ENCODE assay signal across 8 cellular contexts in genomic region chr12:76031414-76032042, GRCh38. TPM values are rescaled to one million over a fixed set of nuclear protein-coding genes. Genes with fewer than 3 reads are reported as not detected.
DNase-seq lines count a peak whose midpoint lies in the region; ATAC-seq and TF ChIP-seq lines count a peak whose summit lies in the region.

TSS of gene PHLDA1 (minus strand) at chr12:76031776.

- H3K4me1 ChIP-seq in BE2C: no peaks in the 10 kb centered on the region

- H3K36me3 ChIP-seq in BE2C: no peaks in the 10 kb centered on the region

- no peaks in the 10 kb centered on the region for H3K27me3 ChIP-seq in BE2C

- no peaks in the 10 kb centered on the region for H3K9me3 ChIP-seq in BE2C

- TF ChIP-seq CTCF in BE2C (IDR thresholded peaks at IDR 0.05; ENCODE audit: low read depth, low read length): peak; percentile 67
- peak; percentile 62 for TF ChIP-seq CTCF in choroid plexus epithelial cell (conservative IDR thresholded peaks at IDR 0.05; ENCODE audit: low read depth, low read length)

- peak; percentile 89 for ATAC-seq in HG03439 (IDR thresholded peaks at IDR 0.05; ENCODE audit: unreplicated experiment)

- H3K4me3 ChIP-seq in BE2C (ENCODE audit: low read depth, low read length) (peak within 1 kb of the TSS; percentile 69), choroid plexus epithelial cell (ENCODE audit: low read depth, low read length) (peak within 1 kb of the TSS; percentile 97)

- peak; percentile 98 for TF ChIP-seq POLR2A in GM19193 (IDR thresholded peaks at IDR 0.05; ENCODE audit: extremely low read depth, insufficient read depth, insufficient read length)

- DNase-seq in BE2C (peak; percentile 97), NCI-H510A (lab: John Stamatoyannopoulos, UW) (peak; percentile 94), choroid plexus epithelial cell (ENCODE audit: low read depth) (peak; percentile 99), kidney tubule cell (ENCODE audit: low spot score) (peak; percentile 99)
- DNase-seq in activated CD4-positive, alpha-beta T cell treated with anti-CD3 and anti-CD28 coated beads for 24 hours (ENCODE audit: low read depth in 2 of 2): peak; percentile 91 to 94
- DNase-seq in stimulated activated CD4-positive, alpha-beta T cell treated with anti-CD3 and anti-CD28 coated beads, Interleukin-1b, Interleukin-23, amount 100 ng/mL, for 24 hours (ENCODE audit: low read depth in 4 of 4, low spot score in 1 of 4): peak; percentile 83 to 92 (median 89)

RNA-seq across cellular contexts. Expression of gene PHLDA1, which starts in this region (rescaled TPM):
- polyA plus RNA-seq in BE2C (2012; ENCODE audit: insufficient read depth, insufficient read length, low read depth): 42.2 TPM

Comparison
In these comparisons a context has a peak if more than half of its experiments do, and no peak if none do; other contexts are left out.
1. Peak in every context shown above with its lines: DNase-seq, ATAC-seq and H3K4me3 ChIP-seq.